Comparison of ENCODE assay signal across 8 cellular contexts in genomic region chr1:18234790-18235242, GRCh38.
DNase-seq lines count a peak whose midpoint lies in the region; ATAC-seq and TF ChIP-seq lines count a peak whose summit lies in the region.

No MANE protein-coding gene starts in this region.

- H2AFZ ChIP-seq in H9 (ENCODE audit: low read length), result no peak overlapping the region

- no peak overlapping the region for H3K4me3 ChIP-seq in cardiac fibroblast (replicated peaks in 1 of 2; ENCODE audit: low read depth in 2 of 2, low read length in 2 of 2)

- H4K5ac ChIP-seq in H9 (ENCODE audit: insufficient read length, low read depth, low read length), result no peak overlapping the region

- peak; percentile 92 for TF ChIP-seq CTCF in H9 (conservative IDR thresholded peaks at IDR 0.05)
- TF ChIP-seq CTCF in cardiac fibroblast (IDR thresholded peaks at IDR 0.05; ENCODE audit: low read depth, low read length), result peak; percentile 39

- no peaks in the 10 kb centered on the region; the same call in 1 of the 2 replicates for H3K79me2 ChIP-seq in H9 (ENCODE audit: insufficient read depth, low read length)

- no peak overlapping the region for H4K8ac ChIP-seq in H9 (replicated peaks; ENCODE audit: insufficient read length, low read depth, low read length)

- no peaks in the 10 kb centered on the region for H4K20me1 ChIP-seq in H9 (ENCODE audit: control insufficient read depth, insufficient read depth, insufficient read length)

- no peaks in the 10 kb centered on the region for H3K79me1 ChIP-seq in H9 (ENCODE audit: insufficient read depth, low read depth, low read length, poor library complexity, severe bottlenecking)

- H3K18ac ChIP-seq in H9 (ENCODE audit: insufficient read length, low read depth, low read length), result no peak overlapping the region

- no CpG with 5 or more reads among the region's 6 CpGs for WGBS in H9 (ENCODE audit: extremely low coverage, insufficient read length, low lambda C conversion rate)

- no peak overlapping the region for H2BK15ac ChIP-seq in H9 (ENCODE audit: low read depth, low read length)

- no peaks in the 10 kb centered on the region for H3K27me3 ChIP-seq in H9 (ENCODE audit: insufficient read depth, low read length)

- peaks cover 11 to 25% (median 21%) of the 10 kb centered on the region in 3 experiments for H3K36me3 Mint-ChIP-seq in H9 (ENCODE audit: insufficient read depth in 1 of 3, low read depth in 3 of 3)

- no peak overlapping the region for H2BK12ac ChIP-seq in H9 (ENCODE audit: insufficient read length, low read depth, low read length)

- H3K14ac ChIP-seq in H9 (ENCODE audit: insufficient read depth, low read length), result no peak overlapping the region

- no peak overlapping the region for H3K27ac ChIP-seq in H9 (ENCODE audit: insufficient read length, low read depth, low read length)

- H3K9me3 Mint-ChIP-seq in H9, result peaks cover 20 to 22% of the 10 kb centered on the region in 2 experiments

- no peak overlapping the region for H2AK5ac ChIP-seq in H9 (ENCODE audit: insufficient read length, low read length)

- H3K9me3 ChIP-seq in H9 (ENCODE audit: control insufficient read depth, low read depth, low read length), result no peaks in the 10 kb centered on the region

- no peak overlapping the region for H2BK20ac ChIP-seq in H9 (ENCODE audit: low read depth, low read length, poor library complexity, severe bottlenecking)

- no peak overlapping the region for H3K4me2 ChIP-seq in H9 (ENCODE audit: insufficient read depth, insufficient read length, low read length)

- H3K23ac ChIP-seq in H9 (ENCODE audit: insufficient read length, low read depth, low read length), result no peak overlapping the region

- H3K4me1 Mint-ChIP-seq in H9, result peaks cover 65 to 67% of the 10 kb centered on the region in 2 experiments

- no peak overlapping the region for H3T11ph ChIP-seq in H9 (ENCODE audit: low read length)

- peaks cover 19% of the 10 kb centered on the region for H3K4me1 ChIP-seq in H9 (ENCODE audit: insufficient read depth, low read length)

- peak; percentile 91 for DNase-seq in DMS 273 (lab: John Stamatoyannopoulos, UW; ENCODE audit: unreplicated experiment)
- DNase-seq in H9, result peak; percentile 84
- DNase-seq in NCI-H69 (lab: John Stamatoyannopoulos, UW), result peak; percentile 74
- DNase-seq in cardiac fibroblast (ENCODE audit: low read depth in 2 of 2), result peak; percentile 15 to 46
- DNase-seq in medulla oblongata (ENCODE audit: extremely low spot score), result peak; percentile 85
- DNase-seq in NOMO-1 (lab: John Stamatoyannopoulos, UW; ENCODE audit: unreplicated experiment in 2 of 2), result no peak

- H3K56ac ChIP-seq in H9 (ENCODE audit: insufficient read length, low read depth, low read length), result no peak overlapping the region

- H3K23me2 ChIP-seq in H9 (ENCODE audit: insufficient read length, low read depth, low read length, poor library complexity, severe bottlenecking), result no peaks in the 10 kb centered on the region

- ATAC-seq in HG02571 (IDR thresholded peaks at IDR 0.05; ENCODE audit: unreplicated experiment), result no peak
- ATAC-seq in activated CD4-positive, CD25-positive, alpha-beta regulatory T cell treated with anti-CD3 and anti-CD28 coated beads, Interleukin-2, amount 50 U/mL, for 24 hours, result no peak

- H2BK5ac ChIP-seq in H9 (ENCODE audit: insufficient read length, low read length), result no peak overlapping the region

- H3K9ac ChIP-seq in H9 (ENCODE audit: extremely low read depth, insufficient read length, low read length), result no peak overlapping the region

- H3K27ac Mint-ChIP-seq in H9, result peak overlapping the region in 2 of 3 experiments; percentile 29 to 67; a peak in 2 of 7 replicates

- no peak overlapping the region for H3K4ac ChIP-seq in H9 (ENCODE audit: low read depth, low read length)

- H3K27me3 Mint-ChIP-seq in H9 (ENCODE audit: low read depth), result peaks cover 4% of the 10 kb centered on the region

- no peak overlapping the region for H2BK120ac ChIP-seq in H9 (ENCODE audit: low read depth, low read length, poor library complexity, severe bottlenecking)

- no peak overlapping the region for H4K91ac ChIP-seq in H9 (ENCODE audit: insufficient read length, low read depth, low read length)

- no peak overlapping the region for H3K4me3 Mint-ChIP-seq in H9

Comparison
In these comparisons a context has a peak if more than half of its experiments do, and no peak if none do; other contexts are left out.
1. DNase-seq: peak in DMS 273 (single experiment), H9 (single experiment), NCI-H69 (single experiment), cardiac fibroblast (2 of 2) and medulla oblongata (single experiment); none in NOMO-1 (0 of 2).